In the genomic region with DNA sequence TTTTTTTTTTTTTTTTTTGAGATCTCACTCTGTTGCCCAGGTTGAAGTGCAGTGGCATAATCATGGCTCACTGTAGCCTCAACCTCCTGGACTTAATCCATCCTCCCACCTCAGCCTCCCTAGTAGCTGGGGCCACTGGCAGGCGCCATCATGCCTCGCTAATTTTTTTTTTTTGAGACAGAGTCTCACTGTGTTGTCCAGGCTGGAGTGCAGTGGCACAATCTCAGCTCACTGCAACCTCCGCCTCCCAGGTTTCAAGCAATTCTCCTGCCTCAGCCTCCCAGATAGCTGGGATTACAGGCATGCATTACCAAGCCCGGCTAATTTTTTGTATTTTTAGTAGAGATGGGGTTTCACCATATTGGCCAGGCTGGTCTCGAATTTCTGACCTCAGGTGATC, we compare ENCODE assay signal across 12 cellular contexts. TPM values are rescaled to one million over a fixed set of nuclear protein-coding genes. Genes with fewer than 3 reads are reported as not detected.
DNase-seq lines count a peak whose midpoint lies in the region; ATAC-seq and TF ChIP-seq lines count a peak whose summit lies in the region.
"Not testable (repeated sequence)": the region's sequence is repeated elsewhere in the genome, so short reads cannot be mapped to it uniquely, and the experiment has no call there.
"Had no signal": no experiment of that assay in that cellular context is flagged by ENCODE, and none has a peak within 500 bp of the region (broad histone marks: within the 10 kb centered on the region; RNA-seq: fewer than 3 reads in every experiment).

No MANE protein-coding gene starts in this region.

- not testable (repeated sequence) for H2AFZ ChIP-seq in HCT116 (ENCODE audit: low read depth, low read length, poor library complexity, severe bottlenecking); PC-9

- H3K27me3 ChIP-seq in Caco-2 (replicated peaks; ENCODE audit: control insufficient read depth, insufficient read depth, low read length); HCT116 (ENCODE audit: insufficient read depth, low read length); PC-9 (ENCODE audit: insufficient read depth, low read depth); body of pancreas: not testable (repeated sequence)

- not testable (repeated sequence) for H3K4me3 ChIP-seq in Caco-2 (ENCODE audit: low read depth, low read length); HCT116 (replicated peaks in 1 of 2; ENCODE audit: low read depth in 1 of 2, low read length in 2 of 2); PC-9; body of pancreas

- H3K27ac Mint-ChIP-seq in Caco-2 (ENCODE audit: unreplicated experiment) = peak overlapping the region; percentile 85
- H3K27ac Mint-ChIP-seq in activated CD4-positive, alpha-beta T cell treated with anti-CD3 and anti-CD28 coated beads, Interleukin-2, amount 10 ng/mL, durations not matched to agents 24 days and 14 days = peak overlapping the region; percentile 4
- H3K27ac Mint-ChIP-seq in activated T-helper 17 cell treated with anti-CD3 and anti-CD28 coated beads, Interleukin-2, amount 50 U/mL, for 72 hours = peak overlapping the region; percentile 65
- H3K27ac Mint-ChIP-seq in mesothelial cell of epicardium = peak overlapping the region; percentile 54

- H4K20me1 ChIP-seq in HCT116 (ENCODE audit: insufficient read depth); PC-9 (ENCODE audit: insufficient read depth): not testable (repeated sequence)

- not testable (repeated sequence) for TF ChIP-seq CTCF in 22Rv1 (IDR thresholded peaks at IDR 0.05); Caco-2 (IDR thresholded peaks at IDR 0.05; ENCODE audit: insufficient read depth in 1 of 2, low read depth in 1 of 2, low read length in 1 of 2, severe bottlenecking in 1 of 2, unreplicated experiment in 1 of 2); HCT116 (IDR thresholded peaks at IDR 0.05 in 2 of 3, conservative IDR thresholded peaks at IDR 0.05 in 1 of 3; ENCODE audit: borderline replicate concordance in 1 of 3, insufficient read depth in 1 of 3, low read depth in 2 of 3, low read length in 2 of 3); PC-9 (conservative IDR thresholded peaks at IDR 0.05); body of pancreas (IDR thresholded peaks at IDR 0.05); mesothelial cell of epicardium (IDR thresholded peaks at IDR 0.05; ENCODE audit: unreplicated experiment)

- not testable (repeated sequence) for H3K36me3 ChIP-seq in Caco-2 (ENCODE audit: control insufficient read depth, insufficient read depth, low read length); HCT116 (ENCODE audit: control insufficient read depth in 1 of 2, insufficient read depth in 2 of 2, low read length in 2 of 2); PC-9 (ENCODE audit: low read depth); body of pancreas (replicated peaks in 1 of 2; ENCODE audit: insufficient read depth in 1 of 2, low read depth in 2 of 2)

- not testable (repeated sequence) for H3K9me2 ChIP-seq in HCT116 (ENCODE audit: insufficient read depth); PC-9 (ENCODE audit: insufficient read depth)

- CTCF ChIA-PET in Caco-2 (lab: Charles Lee) (interaction anchor here (1.7 kb wide), 1 partner anchor 36 kb away, joined by 5 read pairs; no protein-coding TSS in a partner anchor), HCT116 (lab: Charles Lee) (interaction anchor here (0.6 to 2.4 kb wide), 3 partner anchors 10 to 37 kb away, joined by 4 to 14 read pairs (median 8); a partner anchor contains a TSS)
- CTCF ChIA-PET in PC-9 (lab: Charles Lee) = not testable (repeated sequence)

- 89 to 93% methylated on average over 5 of the region's 5 CpGs for WGBS in body of pancreas, 2 donors

- peak overlapping the region; percentile 96 for H3K27ac ChIP-seq in 22Rv1
- not testable (repeated sequence) for H3K27ac ChIP-seq in HCT116 (ENCODE audit: low read depth, low read length); PC-9
- peak overlapping the region in 3 of 4 donors; percentile 82 to 86 (median 82) for H3K27ac ChIP-seq in body of pancreas

- not testable (repeated sequence) for H3K9me3 ChIP-seq in Caco-2; HCT116 (ENCODE audit: control insufficient read depth in 1 of 2, insufficient read depth in 1 of 2, low read depth in 1 of 2, low read length in 2 of 2); PC-9 (ENCODE audit: insufficient read depth, low read depth); body of pancreas

- not testable (repeated sequence) for H3K9me3 Mint-ChIP-seq in Caco-2 (ENCODE audit: unreplicated experiment); activated CD4-positive, alpha-beta T cell treated with anti-CD3 and anti-CD28 coated beads, Interleukin-2, amount 10 ng/mL, durations not matched to agents 24 days and 14 days; activated T-helper 17 cell treated with anti-CD3 and anti-CD28 coated beads, Interleukin-2, amount 50 U/mL, for 72 hours; mesothelial cell of epicardium

- not testable (repeated sequence) for H3K79me2 ChIP-seq in HCT116 (ENCODE audit: insufficient read depth, low read length); PC-9 (ENCODE audit: low read depth)

- not testable (repeated sequence) for BruUV-seq in Caco-2 (replicated peaks; lab: Mats Ljungman, UMichigan); HCT116 (replicated peaks; lab: Mats Ljungman, UMichigan); PC-9 (replicated peaks; lab: Mats Ljungman, UMichigan)

- intact Hi-C loops in Caco-2 (cut with micrococcal nuclease; ENCODE audit: unreplicated experiment) (loop anchor here (10.0 kb wide), 1 partner anchor 82 kb away; a partner anchor contains a TSS), PC-9 (cut with micrococcal nuclease; ENCODE audit: unreplicated experiment) (loop anchor here (10.0 kb wide), 1 partner anchor 362 kb away; no protein-coding TSS in a partner anchor)
- intact Hi-C loops in HCT116 (cut with micrococcal nuclease); activated CD4-positive, alpha-beta T cell treated with anti-CD3 and anti-CD28 coated beads, Interleukin-2, amount 10 ng/mL, durations not matched to agents 24 days and 14 days (cut with micrococcal nuclease); body of pancreas (cut with DNase I): not testable (repeated sequence)

- not testable (repeated sequence) for DNase-seq in Caco-2; HCT116 (ENCODE audit: low read depth, low spot score); PC-9; activated CD4-positive, alpha-beta T cell treated with anti-CD3 and anti-CD28 coated beads, Interleukin-2, amount 10 ng/mL, durations not matched to agents 24 days and 14 days; body of pancreas; mesothelial cell of epicardium (ENCODE audit: low spot score in 2 of 2, unreplicated experiment in 2 of 2)

- POLR2A ChIA-PET in Caco-2 (lab: Charles Lee); PC-9 (lab: Charles Lee; ENCODE audit: unreplicated experiment): not testable (repeated sequence)
- POLR2A ChIA-PET in HCT116 (lab: Charles Lee) = interaction anchor here (2.7 kb wide), 1 partner anchor 11 kb away, joined by 16 read pairs; no protein-coding TSS in a partner anchor

- not testable (repeated sequence) for H3K4me3 Mint-ChIP-seq in Caco-2 (ENCODE audit: unreplicated experiment); activated CD4-positive, alpha-beta T cell treated with anti-CD3 and anti-CD28 coated beads, Interleukin-2, amount 10 ng/mL, durations not matched to agents 24 days and 14 days; activated T-helper 17 cell treated with anti-CD3 and anti-CD28 coated beads, Interleukin-2, amount 50 U/mL, for 72 hours; mesothelial cell of epicardium

- H3K4me1 ChIP-seq in Caco-2 = peaks cover 14% of the 10 kb centered on the region
- peaks cover 44 to 65% of the 10 kb centered on the region in 2 experiments for H3K4me1 ChIP-seq in HCT116 (ENCODE audit: control insufficient read depth in 1 of 2, insufficient read depth in 2 of 2, low read length in 2 of 2)
- H3K4me1 ChIP-seq in PC-9 (replicated peaks; ENCODE audit: insufficient read depth) = peaks cover 70% of the 10 kb centered on the region
- peaks cover 42% of the 10 kb centered on the region for H3K4me1 ChIP-seq in body of pancreas

- not testable (repeated sequence) for TF ChIP-seq RAD21 in HCT116 (IDR thresholded peaks at IDR 0.05; ENCODE audit: low read depth)

- ATAC-seq in HCT116; activated T-helper 17 cell treated with anti-CD3 and anti-CD28 coated beads, Interleukin-2, amount 50 U/mL, for 72 hours (replicated peaks); body of pancreas: not testable (repeated sequence)

- H3K9ac ChIP-seq in HCT116 (ENCODE audit: low read length) = not testable (repeated sequence)

- TF ChIP-seq POLR2A in HCT116 (IDR thresholded peaks at IDR 0.05; ENCODE audit: borderline replicate concordance, extremely low read depth, insufficient read depth, insufficient read length); body of pancreas (IDR thresholded peaks at IDR 0.05): not testable (repeated sequence)

- H3K4me1 Mint-ChIP-seq in Caco-2 (ENCODE audit: low read depth, unreplicated experiment) (peaks cover 25% of the 10 kb centered on the region), mesothelial cell of epicardium (peaks cover 38% of the 10 kb centered on the region)
- peaks cover 34% of the 10 kb centered on the region for H3K4me1 Mint-ChIP-seq in activated CD4-positive, alpha-beta T cell treated with anti-CD3 and anti-CD28 coated beads, Interleukin-2, amount 10 ng/mL, durations not matched to agents 24 days and 14 days
- H3K4me1 Mint-ChIP-seq in activated T-helper 17 cell treated with anti-CD3 and anti-CD28 coated beads, Interleukin-2, amount 50 U/mL, for 72 hours = peaks cover 25% of the 10 kb centered on the region

- H3K4me2 ChIP-seq in HCT116 (ENCODE audit: low read length) = peak overlapping the region; percentile 15; the same call in 1 of the 2 replicates
- H3K4me2 ChIP-seq in PC-9 = 0 out of 2 replicates have a peak overlapping the region, but pooled peaks have one; percentile 58

- RAD21 ChIA-PET in HCT116 (lab: Charles Lee; ENCODE audit: low non-redundant PET in 1 of 2, low total read pairs in 2 of 2, uncharacterized antibody in 2 of 2, unreplicated experiment in 2 of 2) = interaction anchor here in 1 of 2 experiments (0.7 kb wide), 1 partner anchor 9 kb away, joined by 4 read pairs; no protein-coding TSS in a partner anchor

- H3K36me3 Mint-ChIP-seq in Caco-2 (ENCODE audit: insufficient read depth, unreplicated experiment); activated CD4-positive, alpha-beta T cell treated with anti-CD3 and anti-CD28 coated beads, Interleukin-2, amount 10 ng/mL, durations not matched to agents 24 days and 14 days (ENCODE audit: low read depth); activated T-helper 17 cell treated with anti-CD3 and anti-CD28 coated beads, Interleukin-2, amount 50 U/mL, for 72 hours (ENCODE audit: low read depth); mesothelial cell of epicardium: not testable (repeated sequence)

- H3K27me3 Mint-ChIP-seq in Caco-2 (ENCODE audit: insufficient read depth, unreplicated experiment); activated T-helper 17 cell treated with anti-CD3 and anti-CD28 coated beads, Interleukin-2, amount 50 U/mL, for 72 hours; mesothelial cell of epicardium (ENCODE audit: low read depth): not testable (repeated sequence)
- H3K27me3 Mint-ChIP-seq in activated CD4-positive, alpha-beta T cell treated with anti-CD3 and anti-CD28 coated beads, Interleukin-2, amount 10 ng/mL, durations not matched to agents 24 days and 14 days = peaks cover 23% of the 10 kb centered on the region

- peaks cover 47% of the 10 kb centered on the region for H3F3A ChIP-seq in PC-9 (ENCODE audit: insufficient read depth, low read depth)

RNA-seq across cellular contexts. Expression of a gene that starts 5.8 kb away (rescaled TPM):
- total RNA-seq in Caco-2 (2022) (65.7 and 72.8 TPM in 2 replicates), HCT116 (2021; ENCODE audit: unreplicated experiment) (89.8 TPM), PC-9 (2021) (99.2 and 102 TPM in 2 replicates), body of pancreas (10 to 100 TPM; 38.4 to 42.5 TPM), mesothelial cell of epicardium (96.6 to 107 TPM (median 96.6 TPM) in 3 replicates)
- 61.4 and 61.5 TPM in 2 replicates for polyA plus RNA-seq in HCT116 (2012)
- 75.8 and 77.2 TPM in 2 replicates for total RNA-seq in activated CD4-positive, alpha-beta T cell treated with anti-CD3 and anti-CD28 coated beads, Interleukin-2, amount 10 ng/mL, durations not matched to agents 24 days and 14 days
- 10 to 100 TPM; 69.3 to 79.8 TPM for total RNA-seq in activated T-helper 17 cell treated with anti-CD3 and anti-CD28 coated beads, Interleukin-2, amount 50 U/mL, for 72 hours

RNA-seq across cellular contexts. Expression of a gene that starts 23.0 kb away (rescaled TPM):
- total RNA-seq in Caco-2 (2022) (33.2 and 35.2 TPM in 2 replicates), HCT116 (2021; ENCODE audit: unreplicated experiment) (not detected), PC-9 (2021) (not detected in 2 replicates), body of pancreas (10 to 100 TPM; 19.2 to 68.9 TPM), mesothelial cell of epicardium (0.43 to 0.64 TPM (median 0.54 TPM) in 3 replicates)
- polyA plus RNA-seq in HCT116 (2012) = 0.61 TPM in 1 of 2 replicates, not detected in the other
- not detected in 2 replicates for total RNA-seq in activated CD4-positive, alpha-beta T cell treated with anti-CD3 and anti-CD28 coated beads, Interleukin-2, amount 10 ng/mL, durations not matched to agents 24 days and 14 days
- total RNA-seq in activated T-helper 17 cell treated with anti-CD3 and anti-CD28 coated beads, Interleukin-2, amount 50 U/mL, for 72 hours = not detected
- total RNA-seq: A673; CD8-positive, alpha-beta T cell had no signal
- polyA plus RNA-seq: AG04450 had no signal

RNA-seq across cellular contexts. Expression of a gene that starts 36.6 kb away (rescaled TPM):
- total RNA-seq in Caco-2 (2022) (19.8 and 20.7 TPM in 2 replicates), HCT116 (2021; ENCODE audit: unreplicated experiment) (48.4 TPM), PC-9 (2021) (52.1 and 60.5 TPM in 2 replicates), body of pancreas (10 to 100 TPM in 1 of 2 donors, 1 to 10 TPM in 1; 2.0 to 40.0 TPM), mesothelial cell of epicardium (30.0 to 33.0 TPM (median 31.9 TPM) in 3 replicates)
- polyA plus RNA-seq in HCT116 (2012) = 72.9 and 82.7 TPM in 2 replicates
- 110 and 115 TPM in 2 replicates for total RNA-seq in activated CD4-positive, alpha-beta T cell treated with anti-CD3 and anti-CD28 coated beads, Interleukin-2, amount 10 ng/mL, durations not matched to agents 24 days and 14 days
- 100 to 1,000 TPM; 118 to 132 TPM for total RNA-seq in activated T-helper 17 cell treated with anti-CD3 and anti-CD28 coated beads, Interleukin-2, amount 50 U/mL, for 72 hours

RNA-seq across cellular contexts. Expression of a gene that starts 42.6 kb away (rescaled TPM):
- 75.0 and 76.1 TPM in 2 replicates for total RNA-seq in Caco-2 (2022)
- total RNA-seq in HCT116 (2021; ENCODE audit: unreplicated experiment) = 160 TPM
- 184 and 199 TPM in 2 replicates for polyA plus RNA-seq in HCT116 (2012)
- 94.0 and 110 TPM in 2 replicates for total RNA-seq in PC-9 (2021)
- 1.0 and 1.2 TPM in 2 replicates for total RNA-seq in activated CD4-positive, alpha-beta T cell treated with anti-CD3 and anti-CD28 coated beads, Interleukin-2, amount 10 ng/mL, durations not matched to agents 24 days and 14 days
- total RNA-seq in activated T-helper 17 cell treated with anti-CD3 and anti-CD28 coated beads, Interleukin-2, amount 50 U/mL, for 72 hours = 1 to 10 TPM; 1.0 to 2.3 TPM
- 10 to 100 TPM; 73.2 to 84.7 TPM for total RNA-seq in body of pancreas
- total RNA-seq in mesothelial cell of epicardium = 38.5 to 39.1 TPM (median 38.8 TPM) in 3 replicates
- total RNA-seq: CD4-positive, alpha-beta T cell; CD8-positive, alpha-beta T cell had no signal

RNA-seq across cellular contexts. Expression of a gene that starts 55.6 kb away (rescaled TPM):
- 24.1 and 24.5 TPM in 2 replicates for total RNA-seq in Caco-2 (2022)
- 42.7 TPM for total RNA-seq in HCT116 (2021; ENCODE audit: unreplicated experiment)
- polyA plus RNA-seq in HCT116 (2012) = 43.9 and 52.6 TPM in 2 replicates
- total RNA-seq in PC-9 (2021) = 10.9 and 13.5 TPM in 2 replicates
- total RNA-seq in activated CD4-positive, alpha-beta T cell treated with anti-CD3 and anti-CD28 coated beads, Interleukin-2, amount 10 ng/mL, durations not matched to agents 24 days and 14 days = 49.3 and 51.2 TPM in 2 replicates
- 10 to 100 TPM; 38.0 to 43.2 TPM for total RNA-seq in activated T-helper 17 cell treated with anti-CD3 and anti-CD28 coated beads, Interleukin-2, amount 50 U/mL, for 72 hours
- total RNA-seq in body of pancreas = 10 to 100 TPM in 1 of 2 donors, 1 to 10 TPM in 1; 7.0 to 23.1 TPM
- total RNA-seq in mesothelial cell of epicardium = 15.6 to 16.5 TPM (median 16.1 TPM) in 3 replicates

Comparison
In these comparisons a context has a peak if more than half of its experiments do, and no peak if none do; other contexts are left out.
1. H3K27ac Mint-ChIP-seq: peak in every context shown above with its lines; median percentile 85 in Caco-2; 65 in activated T-helper 17 cell treated with anti-CD3 and anti-CD28 coated beads, Interleukin-2, amount 50 U/mL, for 72 hours; 54 in mesothelial cell of epicardium; 4 in activated CD4-positive, alpha-beta T cell treated with anti-CD3 and anti-CD28 coated beads, Interleukin-2, amount 10 ng/mL, durations not matched to agents 24 days and 14 days.
2. RNA of a gene that starts 23.0 kb away (total RNA-seq): 19.2 to 68.9 TPM in body of pancreas and 33.2 to 35.2 TPM in Caco-2; 0.43 to 0.64 TPM in mesothelial cell of epicardium, not detected in HCT116 (single experiment), not detected in activated CD4-positive, alpha-beta T cell treated with anti-CD3 and anti-CD28 coated beads, Interleukin-2, amount 10 ng/mL, durations not matched to agents 24 days and 14 days, not detected in PC-9 and not detected in activated T-helper 17 cell treated with anti-CD3 and anti-CD28 coated beads, Interleukin-2, amount 50 U/mL, for 72 hours; every median in the first group is over 10 times any median in the second.